ENCODE assay signal across 15 cellular contexts in the genomic region with DNA sequence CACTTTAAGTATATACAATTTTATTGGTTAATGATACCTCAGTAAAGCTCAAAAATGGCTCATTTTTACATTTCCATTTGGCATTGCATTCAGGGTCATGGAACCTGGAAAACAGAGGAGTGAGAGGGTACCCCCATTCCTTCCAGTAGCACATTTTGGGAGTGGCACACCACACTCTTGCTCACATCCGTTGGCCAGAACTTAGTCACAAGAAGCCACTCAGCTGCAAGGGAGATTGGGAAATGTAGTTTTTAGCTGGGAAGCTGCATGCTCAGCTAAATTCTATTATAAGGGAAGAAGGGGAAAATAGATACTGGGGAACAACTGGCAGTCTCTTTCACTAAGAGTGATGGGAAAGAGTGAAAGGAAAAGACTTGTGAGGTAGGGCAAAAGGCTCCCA.
DNase-seq lines count a peak whose midpoint lies in the region; ATAC-seq and TF ChIP-seq lines count a peak whose summit lies in the region.
"Had no signal": no experiment of that assay in that cellular context is flagged by ENCODE, and none has a peak within 500 bp of the region (broad histone marks: within the 10 kb centered on the region; RNA-seq: fewer than 3 reads in every experiment).

No MANE protein-coding gene starts in this region.

- no peak overlapping the region for H3K4me3 ChIP-seq in NB4 (ENCODE audit: low read depth, low read length)
- H3K4me3 ChIP-seq in brain microvascular endothelial cell (ENCODE audit: low read depth, low read length) = no peak overlapping the region
- H3K4me3 ChIP-seq: thyroid gland had no signal

- intact Hi-C loops in activated CD8-positive, alpha-beta T cell treated with anti-CD3 and anti-CD28 coated beads for 36 hours (cut with micrococcal nuclease) = no loop called here

- no peak overlapping the region for H3K27ac ChIP-seq in brain microvascular endothelial cell
- H3K27ac ChIP-seq: thyroid gland had no signal

- peaks cover 9% of the 10 kb centered on the region for H3K4me1 Mint-ChIP-seq in activated CD8-positive, alpha-beta T cell treated with anti-CD3 and anti-CD28 coated beads for 36 hours (ENCODE audit: low read depth)
- no peaks in the 10 kb centered on the region for H3K4me1 Mint-ChIP-seq in activated CD8-positive, alpha-beta T cell treated with anti-CD3 and anti-CD28 coated beads, Interleukin-2, amount 10 ng/mL, durations not matched to agents 7 days and 5 days (ENCODE audit: low read depth)
- H3K4me1 Mint-ChIP-seq in osteocyte (ENCODE audit: unreplicated experiment) = peaks cover 4% of the 10 kb centered on the region

- TF ChIP-seq POLR2A in NB4 (IDR thresholded peaks at IDR 0.05; ENCODE audit: extremely low read depth, insufficient read length) = no peak

- H3K4me3 Mint-ChIP-seq in activated CD8-positive, alpha-beta T cell treated with anti-CD3 and anti-CD28 coated beads for 36 hours = no peak overlapping the region
- no peak overlapping the region for H3K4me3 Mint-ChIP-seq in activated CD8-positive, alpha-beta T cell treated with anti-CD3 and anti-CD28 coated beads, Interleukin-2, amount 10 ng/mL, durations not matched to agents 7 days and 5 days
- no peak overlapping the region for H3K4me3 Mint-ChIP-seq in osteocyte (ENCODE audit: unreplicated experiment)
- H3K4me3 Mint-ChIP-seq: B cell, IgD-negative memory B cell had no signal

- no peak for TF ChIP-seq CTCF in activated CD8-positive, alpha-beta T cell treated with anti-CD3 and anti-CD28 coated beads for 36 hours (IDR thresholded peaks at IDR 0.05)
- TF ChIP-seq CTCF in NB4 (IDR thresholded peaks at IDR 0.05; ENCODE audit: low read depth, low read length) (no peak), brain microvascular endothelial cell (IDR thresholded peaks at IDR 0.05; ENCODE audit: low read depth, low read length, missing control alignments) (no peak), osteocyte (IDR thresholded peaks at IDR 0.05) (no peak)

- H3K36me3 Mint-ChIP-seq in activated CD8-positive, alpha-beta T cell treated with anti-CD3 and anti-CD28 coated beads for 36 hours (ENCODE audit: low read depth) = no peaks in the 10 kb centered on the region
- no peaks in the 10 kb centered on the region for H3K36me3 Mint-ChIP-seq in activated CD8-positive, alpha-beta T cell treated with anti-CD3 and anti-CD28 coated beads, Interleukin-2, amount 10 ng/mL, durations not matched to agents 7 days and 5 days (ENCODE audit: low read depth)
- H3K36me3 Mint-ChIP-seq in osteocyte (ENCODE audit: unreplicated experiment) = peaks cover 5% of the 10 kb centered on the region
- H3K36me3 Mint-ChIP-seq: IgD-negative memory B cell had no signal

- in situ Hi-C loops in brain microvascular endothelial cell (cut with HindIII; ENCODE audit: low pct_ligation_motif_present, low sequenced_read_pairs) = no loop called here

- no peaks in the 10 kb centered on the region for H3K36me3 ChIP-seq in brain microvascular endothelial cell (replicated peaks)
- H3K36me3 ChIP-seq: thyroid gland had no signal

- peaks cover under 1% of the 10 kb centered on the region for H3K27me3 Mint-ChIP-seq in activated CD8-positive, alpha-beta T cell treated with anti-CD3 and anti-CD28 coated beads for 36 hours
- H3K27me3 Mint-ChIP-seq in activated CD8-positive, alpha-beta T cell treated with anti-CD3 and anti-CD28 coated beads, Interleukin-2, amount 10 ng/mL, durations not matched to agents 7 days and 5 days (ENCODE audit: low read depth) = peaks cover 17% of the 10 kb centered on the region
- no peaks in the 10 kb centered on the region for H3K27me3 Mint-ChIP-seq in osteocyte (ENCODE audit: unreplicated experiment)
- H3K27me3 Mint-ChIP-seq: B cell, IgD-negative memory B cell had no signal

- POLR2A ChIA-PET in activated CD8-positive, alpha-beta T cell treated with anti-CD3 and anti-CD28 coated beads for 36 hours (lab: Charles Lee) = interaction anchor here (0.6 kb wide), 1 partner anchor 44 kb away, joined by 3 read pairs; no protein-coding TSS in a partner anchor
- POLR2A ChIA-PET in activated CD8-positive, alpha-beta T cell treated with anti-CD3 and anti-CD28 coated beads, Interleukin-2, amount 10 ng/mL, durations not matched to agents 7 days and 5 days (lab: Charles Lee) = no interaction called here

- CTCF ChIA-PET in activated CD8-positive, alpha-beta T cell treated with anti-CD3 and anti-CD28 coated beads for 36 hours (lab: Charles Lee) = interaction anchor here (1.9 kb wide), 1 partner anchor 35 kb away, joined by 5 read pairs; no protein-coding TSS in a partner anchor
- CTCF ChIA-PET in activated CD8-positive, alpha-beta T cell treated with anti-CD3 and anti-CD28 coated beads, Interleukin-2, amount 10 ng/mL, durations not matched to agents 7 days and 5 days (lab: Charles Lee) = interaction anchor here (0.6 kb wide), 1 partner anchor 216 kb away, joined by 3 read pairs; no protein-coding TSS in a partner anchor

- peak; percentile 15 for DNase-seq in activated CD8-positive, alpha-beta T cell treated with anti-CD3 and anti-CD28 coated beads for 36 hours
- no peak for DNase-seq in activated CD8-positive, alpha-beta T cell treated with anti-CD3 and anti-CD28 coated beads, Interleukin-2, amount 10 ng/mL, durations not matched to agents 7 days and 5 days
- DNase-seq in NB4 (ENCODE audit: low read depth) (peak; percentile 50), brain microvascular endothelial cell (peak; percentile 41), osteocyte (ENCODE audit: extremely low spot score, unreplicated experiment) (peak; percentile 23), GM19240 (ENCODE audit: insufficient read length, low spot score) (no peak), NCI-H1092 (lab: John Stamatoyannopoulos, UW) (no peak)
- no peak for DNase-seq in activated effector memory CD4-positive, alpha-beta T cell treated with Interleukin-2 at 50 U/mL for 16 hours
- DNase-seq: activated CD4-positive, alpha-beta T cell treated with anti-CD3 and anti-CD28 coated beads for 48 hours; midbrain; Right ventricle myocardium superior; thyroid gland had no signal

- H3K27me3 ChIP-seq in brain microvascular endothelial cell (replicated peaks) = no peaks in the 10 kb centered on the region
- H3K27me3 ChIP-seq: thyroid gland had no signal

- no peak overlapping the region for H3K27ac Mint-ChIP-seq in activated CD8-positive, alpha-beta T cell treated with anti-CD3 and anti-CD28 coated beads for 36 hours
- H3K27ac Mint-ChIP-seq in activated CD8-positive, alpha-beta T cell treated with anti-CD3 and anti-CD28 coated beads, Interleukin-2, amount 10 ng/mL, durations not matched to agents 7 days and 5 days = no peak overlapping the region
- no peak overlapping the region for H3K27ac Mint-ChIP-seq in osteocyte (ENCODE audit: unreplicated experiment)
- H3K27ac Mint-ChIP-seq: activated naive CD4-positive, alpha-beta T cell treated with anti-CD3 and anti-CD28 coated beads, Interleukin-2, amount 50 U/mL, for 72 hours; B cell; IgD-negative memory B cell had no signal

- ATAC-seq in activated CD8-positive, alpha-beta T cell treated with anti-CD3 and anti-CD28 coated beads for 36 hours = peak; percentile 53
- ATAC-seq in activated CD8-positive, alpha-beta T cell treated with anti-CD3 and anti-CD28 coated beads, Interleukin-2, amount 10 ng/mL, durations not matched to agents 7 days and 5 days = no peak

- no peaks in the 10 kb centered on the region for H3K9me3 Mint-ChIP-seq in activated CD8-positive, alpha-beta T cell treated with anti-CD3 and anti-CD28 coated beads for 36 hours
- no peaks in the 10 kb centered on the region for H3K9me3 Mint-ChIP-seq in activated CD8-positive, alpha-beta T cell treated with anti-CD3 and anti-CD28 coated beads, Interleukin-2, amount 10 ng/mL, durations not matched to agents 7 days and 5 days (ENCODE audit: insufficient read depth)
- H3K9me3 Mint-ChIP-seq in osteocyte (ENCODE audit: unreplicated experiment) = peaks cover 12% of the 10 kb centered on the region

Comparison
In these comparisons a context has a peak if more than half of its experiments do, and no peak if none do; other contexts are left out.
1. DNase-seq: peak in activated CD8-positive, alpha-beta T cell treated with anti-CD3 and anti-CD28 coated beads for 36 hours (single experiment), NB4 (single experiment), brain microvascular endothelial cell (single experiment) and osteocyte (single experiment); none in activated CD8-positive, alpha-beta T cell treated with anti-CD3 and anti-CD28 coated beads, Interleukin-2, amount 10 ng/mL, durations not matched to agents 7 days and 5 days (single experiment), activated effector memory CD4-positive, alpha-beta T cell treated with Interleukin-2 at 50 U/mL for 16 hours (single experiment), GM19240 (single experiment) and NCI-H1092 (single experiment).